Comparison of ENCODE assay signal across 1 cellular context in the genomic region with DNA sequence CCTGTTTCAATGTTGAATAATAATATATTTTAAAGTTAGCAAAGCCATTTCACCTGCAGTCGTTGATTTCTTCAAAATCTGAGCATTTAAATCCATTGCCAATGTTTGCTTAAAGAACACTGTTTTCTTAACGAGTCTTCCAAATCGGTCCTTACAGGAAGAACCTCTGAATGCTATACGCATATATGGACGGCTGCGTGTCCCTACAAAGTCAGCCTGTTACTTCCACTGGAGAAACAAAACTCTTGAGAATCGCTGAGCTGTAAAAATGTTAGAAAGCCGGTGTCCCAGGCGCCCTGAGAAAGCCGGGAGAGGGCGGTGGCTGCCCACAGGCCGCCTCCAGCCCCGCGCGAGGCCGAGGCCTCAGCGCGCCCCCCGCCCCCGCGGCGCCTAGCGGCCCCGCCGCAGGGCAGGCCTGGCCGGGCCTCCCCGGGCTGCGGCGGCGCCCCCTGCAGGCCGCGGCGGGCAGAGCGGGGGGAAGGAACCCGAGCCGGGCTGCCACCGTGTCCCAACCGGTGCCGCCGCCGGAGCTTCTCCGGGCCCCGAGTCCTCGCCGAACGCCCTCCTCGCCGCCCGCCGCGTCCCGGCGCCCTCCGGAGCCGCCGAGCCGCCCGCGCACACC.
A peak's percentile ranks its signal among the peaks of the same experiment; 100 is the strongest.
TF ChIP-seq lines count a peak whose summit lies in the region.

A gene with protein sequence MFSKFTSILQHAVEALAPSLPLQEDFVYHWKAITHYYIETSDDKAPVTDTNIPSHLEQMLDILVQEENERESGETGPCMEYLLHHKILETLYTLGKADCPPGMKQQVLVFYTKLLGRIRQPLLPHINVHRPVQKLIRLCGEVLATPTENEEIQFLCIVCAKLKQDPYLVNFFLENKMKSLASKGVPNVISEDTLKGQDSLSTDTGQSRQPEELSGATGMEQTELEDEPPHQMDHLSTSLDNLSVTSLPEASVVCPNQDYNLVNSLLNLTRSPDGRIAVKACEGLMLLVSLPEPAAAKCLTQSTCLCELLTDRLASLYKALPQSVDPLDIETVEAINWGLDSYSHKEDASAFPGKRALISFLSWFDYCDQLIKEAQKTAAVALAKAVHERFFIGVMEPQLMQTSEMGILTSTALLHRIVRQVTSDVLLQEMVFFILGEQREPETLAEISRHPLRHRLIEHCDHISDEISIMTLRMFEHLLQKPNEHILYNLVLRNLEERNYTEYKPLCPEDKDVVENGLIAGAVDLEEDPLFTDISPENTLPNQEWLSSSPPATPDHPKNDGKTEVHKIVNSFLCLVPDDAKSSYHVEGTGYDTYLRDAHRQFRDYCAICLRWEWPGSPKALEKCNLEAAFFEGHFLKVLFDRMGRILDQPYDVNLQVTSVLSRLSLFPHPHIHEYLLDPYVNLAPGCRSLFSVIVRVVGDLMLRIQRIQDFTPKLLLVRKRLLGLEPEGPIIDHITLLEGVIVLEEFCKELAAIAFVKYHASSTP (plus strand): TSS at position 488 of the 622 bp plus-strand sequence. CDS start 299 bp downstream, outside the sequence.

TF ChIP-seq in HepG2, 621 proteins besides CTCF, POLR2A, EP300 and RAD21 (continued from another document):
- TF ChIP-seq ZSCAN12 (CRISPR knock-in tag; IDR thresholded peaks at IDR 0.05) (no peak), ATAD3A (CRISPR knock-in tag; IDR thresholded peaks at IDR 0.05) (no peak), NBN (conservative IDR thresholded peaks at IDR 0.05) (no peak), HBP1 (CRISPR knock-in tag; IDR thresholded peaks at IDR 0.05; ENCODE audit: low read depth) (no peak), POLR2AphosphoS5 (IDR thresholded peaks at IDR 0.05; ENCODE audit: low read depth, low read length) (peak; percentile 29; the same call in 1 of the 2 replicates), ARNTL (CRISPR knock-in tag; IDR thresholded peaks at IDR 0.05) (no peak), XRCC5 (optimal IDR thresholded peaks at IDR 0.05; ENCODE audit: low read length) (peak; percentile 36), ATF7 (IDR thresholded peaks at IDR 0.05) (no peak), ATF7 (CRISPR knock-in tag; IDR thresholded peaks at IDR 0.05) (no peak), KDM2A (CRISPR knock-in tag; IDR thresholded peaks at IDR 0.05; ENCODE audit: borderline replicate concordance, low read depth) (peak; percentile 8; the same call in 1 of the 2 replicates), TCF7 (IDR thresholded peaks at IDR 0.05; ENCODE audit: low read depth) (no peak), ZNF605 (CRISPR knock-in tag; IDR thresholded peaks at IDR 0.05) (no peak), ZNF740 (CRISPR knock-in tag; IDR thresholded peaks at IDR 0.05) (no peak), SALL1 (CRISPR knock-in tag; IDR thresholded peaks at IDR 0.05) (0 out of 2 replicates have a peak, but pooled peaks have one; percentile 10), AKAP8 (CRISPR knock-in tag; IDR thresholded peaks at IDR 0.05) (no peak), HDAC1 (CRISPR knock-in tag; IDR thresholded peaks at IDR 0.05) (peak; percentile 31; the same call in 1 of the 2 replicates), ZNF512B (CRISPR knock-in tag; IDR thresholded peaks at IDR 0.05; ENCODE audit: borderline replicate concordance) (no peak), MAZ (IDR thresholded peaks at IDR 0.05; ENCODE audit: borderline replicate concordance, low read depth, low read length) (peak; percentile 35), MAZ (CRISPR knock-in tag; IDR thresholded peaks at IDR 0.05; ENCODE audit: low read depth) (0 out of 2 replicates have a peak, but pooled peaks have one; percentile 16), GABPB1 (CRISPR knock-in tag; IDR thresholded peaks at IDR 0.05) (no peak), JARID2 (CRISPR knock-in tag; IDR thresholded peaks at IDR 0.05; ENCODE audit: insufficient replicate concordance) (no peak), ZSCAN21 (CRISPR knock-in tag; IDR thresholded peaks at IDR 0.05; ENCODE audit: borderline replicate concordance) (peak; percentile 37; the same call in 1 of the 2 replicates)
- TF ChIP-seq, protein P1, sequence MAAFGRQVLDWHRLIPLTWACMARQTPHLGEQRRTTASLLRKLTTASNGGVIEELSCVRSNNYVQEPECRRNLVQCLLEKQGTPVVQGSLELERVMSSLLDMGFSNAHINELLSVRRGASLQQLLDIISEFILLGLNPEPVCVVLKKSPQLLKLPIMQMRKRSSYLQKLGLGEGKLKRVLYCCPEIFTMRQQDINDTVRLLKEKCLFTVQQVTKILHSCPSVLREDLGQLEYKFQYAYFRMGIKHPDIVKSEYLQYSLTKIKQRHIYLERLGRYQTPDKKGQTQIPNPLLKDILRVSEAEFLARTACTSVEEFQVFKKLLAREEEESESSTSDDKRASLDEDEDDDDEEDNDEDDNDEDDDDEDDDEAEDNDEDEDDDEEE (CRISPR knock-in tag; IDR thresholded peaks at IDR 0.05) = no peak
